In genomic region chr17:7685533-7686220, GRCh38 we compare ENCODE assay signal across 8 cellular contexts. TPM values are rescaled to one million over a fixed set of nuclear protein-coding genes. Genes with fewer than 3 reads are reported as not detected.
A peak's percentile ranks its signal among the peaks of the same experiment; 100 is the strongest.
DNase-seq lines count a peak whose midpoint lies in the region; ATAC-seq and TF ChIP-seq lines count a peak whose summit lies in the region.

No MANE protein-coding gene starts in this region.

- intact Hi-C loops in spleen (cut with DNase I; ENCODE audit: low total_unique reads), result loop anchor here (10.0 kb wide), 1 partner anchor 61 kb away; the partner anchor contains the start of gene SAT2

- TF ChIP-seq CTCF in WTC11 (IDR thresholded peaks at IDR 0.05), result no peak
- no peak for TF ChIP-seq CTCF in cardiac fibroblast (IDR thresholded peaks at IDR 0.05; ENCODE audit: low read depth, low read length)
- peak in 2 of 11 experiments; percentile 15 to 21 for TF ChIP-seq CTCF in spleen (IDR thresholded peaks at IDR 0.05 in 8 of 11, conservative IDR thresholded peaks at IDR 0.05 in 3 of 11)

- peaks cover 19% of the 10 kb centered on the region for H3K36me3 Mint-ChIP-seq in WTC11

- H3K27ac Mint-ChIP-seq in WTC11, result peak overlapping the region; percentile 100

- H3K4me3 Mint-ChIP-seq in WTC11, result peak overlapping the region; percentile 88

- peak; percentile 45 for ATAC-seq in HG03039 (IDR thresholded peaks at IDR 0.05; ENCODE audit: unreplicated experiment)
- ATAC-seq in WTC11, result peak; percentile 15

- CTCF ChIA-PET in WTC11 (lab: Charles Lee), result interaction anchor here (0.6 to 7.0 kb wide), 16 partner anchors 9 to 780 kb away, joined by 3 to 205 read pairs (median 42); partner anchors contain the start of genes ATP1B2, DNAH2, EFNB3 and FXR2

- POLR2A ChIA-PET in WTC11 (lab: Charles Lee), result interaction anchor here (0.8 to 5.9 kb wide), 20 partner anchors 9 to 356 kb away, joined by 3 to 80 read pairs (median 15); partner anchors contain the start of genes ATP1B2, CD68, DNAH2 and EFNB3

- DNase-seq in NK-92 treated with Interleukin-12 subunit alpha and Interleukin-12 subunit beta, amount 100 ng/mL, for 24 hours (lab: John Stamatoyannopoulos, UW), result peak; percentile 56
- no peak for DNase-seq in NK-92 (lab: John Stamatoyannopoulos, UW; ENCODE audit: unreplicated experiment)
- DNase-seq in NCI-H2107 treated with DMSO at 0.1 percent for 48 hours (lab: John Stamatoyannopoulos, UW; ENCODE audit: unreplicated experiment), result peak; percentile 75
- peak; percentile 95 for DNase-seq in WTC11 (ENCODE audit: low spot score)
- peak; percentile 96 for DNase-seq in cardiac fibroblast (ENCODE audit: low read depth in 2 of 2)
- DNase-seq in iPS-NIHi7 (ENCODE audit: extremely low spot score), result peak; percentile 81
- peak; percentile 97 for DNase-seq in spleen

- peaks cover 30 to 74% (median 43%) of the 10 kb centered on the region in 6 donors for H3K4me1 ChIP-seq in spleen

- H3K36me3 ChIP-seq in spleen, result peaks cover 0 to 24% (median 2%) of the 10 kb centered on the region in 6 donors

- 9 to 11% (median 10%) methylated on average over 44 of the region's 44 CpGs for WGBS in spleen, 5 donors

- H3K4me1 Mint-ChIP-seq in WTC11, result peaks cover 31% of the 10 kb centered on the region

- no peaks in the 10 kb centered on the region for H3K27me3 ChIP-seq in spleen (replicated peaks in 1 of 7)

- peak overlapping the region; percentile 71 to 90 for H3K4me3 ChIP-seq in cardiac fibroblast (replicated peaks in 1 of 2; ENCODE audit: low read depth in 2 of 2, low read length in 2 of 2)
- H3K4me3 ChIP-seq in spleen, result peak overlapping the region; percentile 77 to 97 (median 94)

- no peak for TF ChIP-seq POLR2A in spleen (IDR thresholded peaks at IDR 0.05)

- H3K27ac ChIP-seq in spleen, result peak overlapping the region; percentile 93 to 98 (median 98)

- H3K9me3 Mint-ChIP-seq in WTC11, result no peaks in the 10 kb centered on the region

- H3K9me3 ChIP-seq in spleen, result no peaks in the 10 kb centered on the region

- H3K27me3 Mint-ChIP-seq in WTC11 (ENCODE audit: low read depth), result no peaks in the 10 kb centered on the region

TF ChIP-seq in WTC11, 78 proteins besides CTCF, POLR2A, EP300 and RAD21:
- no peak for TF ChIP-seq JUN (CRISPR knock-in tag; IDR thresholded peaks at IDR 0.05)
- TF ChIP-seq ZBTB21 (CRISPR knock-in tag; IDR thresholded peaks at IDR 0.05; ENCODE audit: borderline replicate concordance), result 0 out of 2 replicates have a peak, but pooled peaks have one; percentile 18
- TF ChIP-seq KAT7 (CRISPR knock-in tag; IDR thresholded peaks at IDR 0.05; ENCODE audit: borderline replicate concordance), result 0 out of 2 replicates have a peak, but pooled peaks have one; percentile 61
- TF ChIP-seq SP1 (CRISPR knock-in tag; conservative IDR thresholded peaks at IDR 0.05), result peak; percentile 81
- TF ChIP-seq GABPB1 (CRISPR knock-in tag; IDR thresholded peaks at IDR 0.05), result peak; percentile 55; the same call in 1 of the 2 replicates
- TF ChIP-seq ARID4B (CRISPR knock-in tag; IDR thresholded peaks at IDR 0.05; ENCODE audit: borderline replicate concordance), result peak; percentile 57; the same call in 1 of the 2 replicates
- no peak for TF ChIP-seq CREB1 (CRISPR knock-in tag; IDR thresholded peaks at IDR 0.05)
- TF ChIP-seq TEAD4 (CRISPR knock-in tag; IDR thresholded peaks at IDR 0.05), result no peak
- TF ChIP-seq MAX (CRISPR knock-in tag; IDR thresholded peaks at IDR 0.05), result peak; percentile 70
- TF ChIP-seq SMAD4 (CRISPR knock-in tag; IDR thresholded peaks at IDR 0.05), result 0 out of 2 replicates have a peak, but pooled peaks have one; percentile 25
- TF ChIP-seq GRHL2 (CRISPR knock-in tag; IDR thresholded peaks at IDR 0.05; ENCODE audit: insufficient replicate concordance, severe bottlenecking), result no peak
- TF ChIP-seq USF1 (CRISPR knock-in tag; IDR thresholded peaks at IDR 0.05), result peak; percentile 40; the same call in 1 of the 2 replicates

RNA-seq across cellular contexts. Expression of gene TP53, which starts 1.6 kb away (rescaled TPM):
- total RNA-seq in WTC11 (2021) (173 to 179 TPM (median 176 TPM) in 3 replicates), spleen (10 to 100 TPM; 37.0 to 83.9 (median 58.5) TPM)
- 10 to 100 TPM; 33.6 to 48.1 (median 40.1) TPM for polyA plus RNA-seq in spleen

RNA-seq across cellular contexts. Expression of gene WRAP53, which starts 2.6 kb away (rescaled TPM):
- total RNA-seq in WTC11 (2021) (35.5 to 37.3 TPM (median 37.2 TPM) in 3 replicates), spleen (10 to 100 TPM in 1 of 7 donors, 1 to 10 TPM in 6; 8.5 to 10.6 (median 9.5) TPM)
- 10 to 100 TPM; 13.3 to 21.8 (median 16.4) TPM for polyA plus RNA-seq in spleen

RNA-seq across cellular contexts. Expression of gene EFNB3, which starts 19.3 kb away (rescaled TPM):
- 14.3 to 14.7 TPM (median 14.5 TPM) in 3 replicates for total RNA-seq in WTC11 (2021)
- total RNA-seq in spleen, result under 1 TPM in 6 of 7 donors, not detected in 1; 0.17 to 0.60 (median 0.29) TPM
- under 1 TPM; 0.04 to 0.11 (median 0.06) TPM for polyA plus RNA-seq in spleen

RNA-seq across cellular contexts. Expression of gene DNAH2, which starts 31.9 kb away (rescaled TPM):
- total RNA-seq in WTC11 (2021) (0.17 to 0.34 TPM (median 0.27 TPM) in 3 replicates), spleen (1 to 10 TPM in 1 of 7 donors, under 1 TPM in 5, not detected in 1; 0.13 to 1.1 (median 0.23) TPM)
- polyA plus RNA-seq in spleen, result under 1 TPM; 0.02 to 0.03 (median 0.02) TPM

RNA-seq across cellular contexts. Expression of gene ATP1B2, which starts 35.0 kb away (rescaled TPM):
- total RNA-seq in WTC11 (2021) (29.1 to 37.5 TPM (median 35.9 TPM) in 3 replicates), spleen (10 to 100 TPM in 1 of 7 donors, 1 to 10 TPM in 6; 3.8 to 10.1 (median 5.1) TPM)
- polyA plus RNA-seq in spleen, result under 1 TPM; 0.26 to 0.56 (median 0.54) TPM
